8 cellular contexts compared by ENCODE assay signal in genomic region chr20:35307666-35308653, GRCh38. TPM values are rescaled to one million over a fixed set of nuclear protein-coding genes. Genes with fewer than 3 reads are reported as not detected.
DNase-seq lines count a peak whose midpoint lies in the region; ATAC-seq and TF ChIP-seq lines count a peak whose summit lies in the region.

No MANE protein-coding gene starts in this region.

- POLR2A ChIA-PET in Panc1 (lab: Charles Lee), result no interaction called here

- in situ Hi-C loops in Panc1 (cut with HindIII; ENCODE audit: low pct_unique_long_range_greater_than_20kb, low sequenced_read_pairs), result no loop called here

- no peaks in the 10 kb centered on the region for H3K27me3 Mint-ChIP-seq in mesothelial cell of epicardium (ENCODE audit: low read depth)

- H3K27ac ChIP-seq in Panc1 (ENCODE audit: low read length) (peak overlapping the region; percentile 97), esophagus squamous epithelium (peak overlapping the region; percentile 87 to 90 (median 88)), prostate gland (peak overlapping the region; percentile 48 to 55)

- H3K4me3 ChIP-seq in Panc1 (ENCODE audit: low read depth in 2 of 2, low read length in 2 of 2) (no peak overlapping the region), esophagus squamous epithelium (no peak overlapping the region), prostate gland (no peak overlapping the region)

- H3K4me1 ChIP-seq in Panc1 (ENCODE audit: control insufficient read depth, insufficient read depth, low read length) (peaks cover 85% of the 10 kb centered on the region), esophagus squamous epithelium (peaks cover 50 to 86% (median 50%) of the 10 kb centered on the region in 3 donors), prostate gland (replicated peaks) (peaks cover 13% of the 10 kb centered on the region)

- peaks cover 1% of the 10 kb centered on the region for H3K4me1 Mint-ChIP-seq in mesothelial cell of epicardium

- TF ChIP-seq CTCF in Panc1 (IDR thresholded peaks at IDR 0.05) (no peak), esophagus squamous epithelium (IDR thresholded peaks at IDR 0.05) (no peak), prostate gland (IDR thresholded peaks at IDR 0.05) (no peak), mesothelial cell of epicardium (IDR thresholded peaks at IDR 0.05; ENCODE audit: unreplicated experiment) (no peak)

- H3K9me3 ChIP-seq in Panc1 (ENCODE audit: control insufficient read depth, insufficient read depth, low read depth, low read length) (no peaks in the 10 kb centered on the region), esophagus squamous epithelium (no peaks in the 10 kb centered on the region), prostate gland (no peaks in the 10 kb centered on the region)

- WGBS in esophagus squamous epithelium, 2 donors, result 37 to 46% methylated on average over 12 to 13 of the region's 13 CpGs
- 37% methylated on average over 12 of the region's 13 CpGs for WGBS in prostate gland

- TF ChIP-seq POLR2A in esophagus squamous epithelium (IDR thresholded peaks at IDR 0.05) (no peak), prostate gland (IDR thresholded peaks at IDR 0.05) (no peak)

- no peak overlapping the region for H3K4me3 Mint-ChIP-seq in mesothelial cell of epicardium

- H3K36me3 Mint-ChIP-seq in mesothelial cell of epicardium, result peaks cover 14% of the 10 kb centered on the region

- no peak overlapping the region for H3K27ac Mint-ChIP-seq in mesothelial cell of epicardium

- BruUV-seq in Panc1 (replicated peaks; lab: Mats Ljungman, UMichigan), result no TSS peak

- no peaks in the 10 kb centered on the region for H3K27me3 ChIP-seq in Panc1 (ENCODE audit: control insufficient read depth, insufficient read depth, low read length)
- H3K27me3 ChIP-seq in esophagus squamous epithelium, result no peaks in the 10 kb centered on the region
- no peaks in the 10 kb centered on the region for H3K27me3 ChIP-seq in prostate gland (replicated peaks; ENCODE audit: insufficient read depth)

- no peaks in the 10 kb centered on the region; the same call in 1 of the 2 replicates for H3K36me3 ChIP-seq in Panc1 (ENCODE audit: control insufficient read depth, insufficient read depth, low read length)
- H3K36me3 ChIP-seq in esophagus squamous epithelium, result no peaks in the 10 kb centered on the region
- H3K36me3 ChIP-seq in prostate gland, result peaks cover 0 to 5% of the 10 kb centered on the region in 2 donors

- intact Hi-C loops in Panc1 (cut with micrococcal nuclease; ENCODE audit: unreplicated experiment), result no loop called here
- intact Hi-C loops in esophagus squamous epithelium (cut with DNase I), result no loop called here
- intact Hi-C loops in prostate gland (cut with DNase I), result no loop called here
- intact Hi-C loops in left colon (cut with DNase I, micrococcal nuclease), result loop anchor here in 1 of 2 donors (10.0 kb wide), 1 partner anchor 127 kb away; the partner anchor contains the start of gene GDF5

- DNase-seq in Daoy (ENCODE audit: low read depth) (peak; percentile 94), Panc1 (ENCODE audit: low read depth, low spot score) (no peak), esophagus squamous epithelium (lab: John Stamatoyannopoulos, UW) (no peak), prostate gland (ENCODE audit: low spot score) (peak; percentile 92), left colon (no peak), NCI-H2227 (lab: John Stamatoyannopoulos, UW; ENCODE audit: unreplicated experiment) (no peak), mesothelial cell of epicardium (ENCODE audit: low spot score in 2 of 2, unreplicated experiment in 2 of 2) (no peak)

- ATAC-seq in Panc1 (peak; percentile 7; the same call in 1 of the 2 replicates), left colon (no peak), HG03457 (IDR thresholded peaks at IDR 0.05; ENCODE audit: unreplicated experiment) (no peak)

- CTCF ChIA-PET in Panc1 (lab: Charles Lee), result interaction anchor here (0.6 to 2.0 kb wide), 4 partner anchors 10 to 131 kb away, joined by 3 to 9 read pairs (median 7); partner anchors contain the start of gene GDF5

- no peaks in the 10 kb centered on the region for H3K9me3 Mint-ChIP-seq in mesothelial cell of epicardium

RNA-seq across cellular contexts. Expression of gene FAM83C, which starts 15.7 kb away (rescaled TPM):
- total RNA-seq in Daoy (2014; rRNA removed; shearing (Covaris generic)), result not detected in 2 replicates
- total RNA-seq in Panc1 (2021; ENCODE audit: unreplicated experiment) (not detected), esophagus squamous epithelium (10 to 100 TPM; 29.5 to 55.3 (median 38.2) TPM), prostate gland (under 1 TPM; 0.28 to 0.36 TPM), left colon (under 1 TPM in 1 of 2 donors, not detected in 1; 0.20 TPM), mesothelial cell of epicardium (0.07 TPM in 1 of 3 replicates, not detected in the others)
- not detected for polyA plus RNA-seq in Panc1 (2012; ENCODE audit: insufficient read length)

RNA-seq across cellular contexts. Expression of gene EIF6, which starts 23.4 kb away (rescaled TPM):
- 316 and 384 TPM in 2 replicates for total RNA-seq in Daoy (2014; rRNA removed; shearing (Covaris generic))
- total RNA-seq in Panc1 (2021; ENCODE audit: unreplicated experiment) (258 TPM), esophagus squamous epithelium (100 to 1,000 TPM; 176 to 240 (median 198) TPM), prostate gland (10 to 100 TPM; 78.2 to 93.9 TPM), left colon (100 to 1,000 TPM; 199 to 225 TPM), mesothelial cell of epicardium (104 to 107 TPM (median 106 TPM) in 3 replicates)
- 285 TPM for polyA plus RNA-seq in Panc1 (2012; ENCODE audit: insufficient read length)

RNA-seq across cellular contexts. Expression of gene MMP24OS, which starts 30.0 kb away (rescaled TPM):
- 1.1 and 2.2 TPM in 2 replicates for total RNA-seq in Daoy (2014; rRNA removed; shearing (Covaris generic))
- total RNA-seq in Panc1 (2021; ENCODE audit: unreplicated experiment), result 83.8 TPM
- 178 TPM for polyA plus RNA-seq in Panc1 (2012; ENCODE audit: insufficient read length)
- total RNA-seq in esophagus squamous epithelium, result 10 to 100 TPM; 12.8 to 21.5 (median 18.7) TPM
- 10 to 100 TPM; 35.4 to 65.8 TPM for total RNA-seq in prostate gland
- 100 to 1,000 TPM; 109 to 140 TPM for total RNA-seq in left colon
- total RNA-seq in mesothelial cell of epicardium, result 61.4 to 71.9 TPM (median 66.1 TPM) in 3 replicates

Comparison
In these comparisons a context has a peak if more than half of its experiments do, and no peak if none do; other contexts are left out.
1. DNase-seq: peak in Daoy (single experiment) and prostate gland (single experiment); none in Panc1 (single experiment), esophagus squamous epithelium (single experiment), left colon (0 of 2), NCI-H2227 (single experiment) and mesothelial cell of epicardium (0 of 2).
2. RNA of gene FAM83C, which starts 15.7 kb away (total RNA-seq): 29.5 to 55.3 TPM in esophagus squamous epithelium; 0.28 to 0.36 TPM in prostate gland, 0.20 TPM in left colon, not detected in Panc1 (single experiment), not detected in Daoy and 0.07 TPM in mesothelial cell of epicardium; every median in the first group is over 10 times any median in the second.
3. Peak in every context shown above with its lines, with median percentiles within 50 percentile points of each other: H3K27ac ChIP-seq.